9 cellular contexts compared by ENCODE assay signal in the genomic region with DNA sequence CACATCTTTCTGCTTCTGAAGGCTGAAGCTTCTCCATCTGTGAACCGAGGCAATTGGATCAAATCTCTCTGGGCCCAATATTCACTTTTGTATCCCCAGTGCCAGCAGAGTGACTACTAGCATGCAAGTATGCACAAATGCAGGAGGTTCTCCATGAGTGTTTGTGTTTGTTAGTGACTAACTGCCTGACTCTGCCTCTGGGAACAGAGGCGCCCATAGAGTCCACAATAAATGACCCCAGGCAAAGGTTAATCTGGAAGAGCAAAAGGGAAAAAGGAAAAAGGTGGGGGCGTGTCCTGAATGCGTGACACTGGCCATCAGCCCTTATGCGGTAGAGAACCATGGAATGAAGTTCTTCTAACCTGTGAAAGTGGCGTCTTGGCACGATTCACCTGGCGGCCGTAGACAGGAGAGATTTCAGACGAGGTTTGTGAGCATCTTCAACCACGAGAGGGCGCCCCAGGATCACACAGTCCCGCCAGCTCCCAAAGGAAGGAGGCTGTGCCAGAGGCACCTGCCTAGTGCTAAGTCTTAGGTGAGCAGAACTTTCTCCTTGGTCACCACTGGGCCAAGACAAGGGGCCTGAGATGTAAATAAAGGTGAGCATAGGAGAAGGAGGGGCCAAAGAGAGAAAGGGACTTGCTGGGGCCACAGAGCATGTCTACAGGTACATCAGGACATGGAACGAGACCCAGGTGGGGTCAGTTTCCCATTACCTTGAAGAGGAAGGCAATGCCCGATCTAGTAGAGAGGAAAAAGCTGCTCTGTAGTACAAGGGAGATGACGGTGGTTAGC. TPM values are rescaled to one million over a fixed set of nuclear protein-coding genes. Genes with fewer than 3 reads are reported as not detected.
DNase-seq lines count a peak whose midpoint lies in the region; ATAC-seq lines count a peak whose summit lies in the region.
"Had no signal": no experiment of that assay in that cellular context is flagged by ENCODE, and none has a peak within 500 bp of the region (broad histone marks: within the 10 kb centered on the region; RNA-seq: fewer than 3 reads in every experiment).

No MANE protein-coding gene starts in this region.

- DNase-seq in D341Med (ENCODE audit: low spot score): peak; percentile 82
- DNase-seq in HT-29 (ENCODE audit: low spot score): peak; percentile 98
- peak; percentile 24 to 50 for DNase-seq in NOMO-1 (lab: John Stamatoyannopoulos, UW; ENCODE audit: unreplicated experiment in 2 of 2)
- peak; percentile 69 for DNase-seq in activated CD8-positive, alpha-beta memory T cell treated with anti-CD3 and anti-CD28 coated beads for 4 hours (ENCODE audit: low read depth in 2 of 2)
- peak; percentile 51 for DNase-seq in epidermal melanocyte (ENCODE audit: insufficient read length, low spot score)
- peak; percentile 89 for DNase-seq in mucosa of gallbladder (ENCODE audit: low spot score)
- DNase-seq in stimulated activated CD8-positive, alpha-beta memory T cell treated with anti-CD3 and anti-CD28 coated beads, Interleukin-4, amount 100 ng/mL, for 48 hours: peak; percentile 94

- ATAC-seq in GM18519 (IDR thresholded peaks at IDR 0.05; ENCODE audit: low FRiP score, unreplicated experiment): no peak

RNA-seq across cellular contexts. Expression of a gene that starts 44.2 kb away (rescaled TPM):
- not detected in 2 replicates for total RNA-seq in HT-29 (2014; rRNA removed; shearing (Covaris generic))
- 41.3 TPM for total RNA-seq in mucosa of gallbladder
- total RNA-seq: activated CD8-positive, alpha-beta memory T cell treated with anti-CD3 and anti-CD28 coated beads for 36 hours had no signal

Comparison
In these comparisons a context has a peak if more than half of its experiments do, and no peak if none do; other contexts are left out.
1. DNase-seq: peak in every context shown above with its lines; median percentile 98 in HT-29; 94 in stimulated activated CD8-positive, alpha-beta memory T cell treated with anti-CD3 and anti-CD28 coated beads, Interleukin-4, amount 100 ng/mL, for 48 hours; 89 in mucosa of gallbladder; 82 in D341Med; 69 in activated CD8-positive, alpha-beta memory T cell treated with anti-CD3 and anti-CD28 coated beads for 4 hours; 51 in epidermal melanocyte; 37 in NOMO-1.
2. RNA of a gene that starts 44.2 kb away (total RNA-seq): 41.3 TPM in mucosa of gallbladder (single experiment); not detected in HT-29; every median in the first group is over 10 times any median in the second.